3 cellular contexts compared by ENCODE assay signal in the genomic region with DNA sequence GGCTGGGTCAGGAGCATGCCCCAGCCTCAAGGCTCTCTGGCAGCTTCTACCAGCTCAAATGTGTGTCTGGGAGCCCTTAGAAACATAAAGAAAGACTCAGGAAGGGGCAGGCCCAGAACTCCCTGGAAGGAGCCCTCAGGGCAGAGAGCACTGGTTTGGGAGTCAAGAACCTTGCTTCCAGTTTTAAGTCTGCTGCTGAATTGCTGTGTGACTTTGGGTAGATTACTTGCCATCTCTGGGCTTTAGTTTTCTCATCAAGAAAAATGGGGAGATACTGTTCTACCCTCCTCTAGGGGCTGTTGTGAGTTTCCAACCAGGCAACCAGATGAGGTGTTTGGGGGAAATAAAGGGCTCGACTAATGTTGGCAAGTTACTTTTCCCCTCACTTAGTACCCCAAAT.
TF ChIP-seq lines count a peak whose summit lies in the region.

No MANE protein-coding gene starts in this region.

TF ChIP-seq in HepG2, 621 proteins besides CTCF, POLR2A, EP300 and RAD21:
- TF ChIP-seq ZNF768 (CRISPR knock-in tag; IDR thresholded peaks at IDR 0.05) (peak; percentile 85), NR2F6 (IDR thresholded peaks at IDR 0.05) (no peak), NR2F6 (CRISPR knock-in tag; IDR thresholded peaks at IDR 0.05) (no peak), TBL1XR1 (IDR thresholded peaks at IDR 0.05; ENCODE audit: borderline replicate concordance, low read length, partially characterized antibody) (no peak), ZNF737 (CRISPR knock-in tag; IDR thresholded peaks at IDR 0.05; ENCODE audit: borderline replicate concordance) (no peak), CENPX (CRISPR knock-in tag; IDR thresholded peaks at IDR 0.05) (no peak), TSC22D2 (CRISPR knock-in tag; IDR thresholded peaks at IDR 0.05; ENCODE audit: borderline replicate concordance) (no peak), ZNF619 (CRISPR knock-in tag; IDR thresholded peaks at IDR 0.05) (no peak), EZH2 (conservative IDR thresholded peaks at IDR 0.05; ENCODE audit: low read depth, low read length) (no peak), ZMYM3 (CRISPR knock-in tag; IDR thresholded peaks at IDR 0.05) (peak; percentile 50; the same call in 1 of the 2 replicates), PCBP1 (IDR thresholded peaks at IDR 0.05; ENCODE audit: borderline replicate concordance, low read depth, low read length) (no peak), ZNF772 (CRISPR knock-in tag; IDR thresholded peaks at IDR 0.05) (no peak), ZNF841 (CRISPR knock-in tag; IDR thresholded peaks at IDR 0.05; ENCODE audit: borderline replicate concordance) (no peak), ZNF101 (CRISPR knock-in tag; IDR thresholded peaks at IDR 0.05; ENCODE audit: borderline replicate concordance, low read depth) (no peak), KAT2B (IDR thresholded peaks at IDR 0.05; ENCODE audit: borderline replicate concordance, low read depth, low read length) (no peak)

TF ChIP-seq in WTC11, 78 proteins besides CTCF, POLR2A, EP300 and RAD21:
- no peak for TF ChIP-seq ZNF232 (CRISPR knock-in tag; IDR thresholded peaks at IDR 0.05)
- 0 out of 2 replicates have a peak, but pooled peaks have one; percentile 29 for TF ChIP-seq GTF2I (CRISPR knock-in tag; conservative IDR thresholded peaks at IDR 0.05)
TF ChIP-seq in WTC11: peak in this region for 1.

TF ChIP-seq in H1, 55 proteins besides CTCF, POLR2A, EP300 and RAD21:
- TF ChIP-seq, protein P1, sequence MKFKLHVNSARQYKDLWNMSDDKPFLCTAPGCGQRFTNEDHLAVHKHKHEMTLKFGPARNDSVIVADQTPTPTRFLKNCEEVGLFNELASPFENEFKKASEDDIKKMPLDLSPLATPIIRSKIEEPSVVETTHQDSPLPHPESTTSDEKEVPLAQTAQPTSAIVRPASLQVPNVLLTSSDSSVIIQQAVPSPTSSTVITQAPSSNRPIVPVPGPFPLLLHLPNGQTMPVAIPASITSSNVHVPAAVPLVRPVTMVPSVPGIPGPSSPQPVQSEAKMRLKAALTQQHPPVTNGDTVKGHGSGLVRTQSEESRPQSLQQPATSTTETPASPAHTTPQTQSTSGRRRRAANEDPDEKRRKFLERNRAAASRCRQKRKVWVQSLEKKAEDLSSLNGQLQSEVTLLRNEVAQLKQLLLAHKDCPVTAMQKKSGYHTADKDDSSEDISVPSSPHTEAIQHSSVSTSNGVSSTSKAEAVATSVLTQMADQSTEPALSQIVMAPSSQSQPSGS (IDR thresholded peaks at IDR 0.05; ENCODE audit: low read length) = no peak
- no peak for TF ChIP-seq JUN (IDR thresholded peaks at IDR 0.05; ENCODE audit: low read depth, low read length)
- TF ChIP-seq CHD1 (IDR thresholded peaks at IDR 0.05; ENCODE audit: low read depth, low read length) = no peak
- TF ChIP-seq KDM5A (IDR thresholded peaks at IDR 0.05; ENCODE audit: low read length) = no peak
- no peak for TF ChIP-seq RXRA (IDR thresholded peaks at IDR 0.05; ENCODE audit: insufficient read depth, low read depth, low read length)
- peak in 1 of 2 experiments; percentile 54; a peak in 1 of 4 replicates for TF ChIP-seq HDAC2 (IDR thresholded peaks at IDR 0.05; ENCODE audit: borderline replicate concordance in 1 of 2, low read depth in 2 of 2, low read length in 2 of 2)
- peak; percentile 74; the same call in 1 of the 2 replicates for TF ChIP-seq KDM1A (IDR thresholded peaks at IDR 0.05; ENCODE audit: borderline replicate concordance, low read length)
- TF ChIP-seq, protein P2, sequence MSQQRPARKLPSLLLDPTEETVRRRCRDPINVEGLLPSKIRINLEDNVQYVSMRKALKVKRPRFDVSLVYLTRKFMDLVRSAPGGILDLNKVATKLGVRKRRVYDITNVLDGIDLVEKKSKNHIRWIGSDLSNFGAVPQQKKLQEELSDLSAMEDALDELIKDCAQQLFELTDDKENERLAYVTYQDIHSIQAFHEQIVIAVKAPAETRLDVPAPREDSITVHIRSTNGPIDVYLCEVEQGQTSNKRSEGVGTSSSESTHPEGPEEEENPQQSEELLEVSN (IDR thresholded peaks at IDR 0.05) = no peak
- TF ChIP-seq, protein P3, sequence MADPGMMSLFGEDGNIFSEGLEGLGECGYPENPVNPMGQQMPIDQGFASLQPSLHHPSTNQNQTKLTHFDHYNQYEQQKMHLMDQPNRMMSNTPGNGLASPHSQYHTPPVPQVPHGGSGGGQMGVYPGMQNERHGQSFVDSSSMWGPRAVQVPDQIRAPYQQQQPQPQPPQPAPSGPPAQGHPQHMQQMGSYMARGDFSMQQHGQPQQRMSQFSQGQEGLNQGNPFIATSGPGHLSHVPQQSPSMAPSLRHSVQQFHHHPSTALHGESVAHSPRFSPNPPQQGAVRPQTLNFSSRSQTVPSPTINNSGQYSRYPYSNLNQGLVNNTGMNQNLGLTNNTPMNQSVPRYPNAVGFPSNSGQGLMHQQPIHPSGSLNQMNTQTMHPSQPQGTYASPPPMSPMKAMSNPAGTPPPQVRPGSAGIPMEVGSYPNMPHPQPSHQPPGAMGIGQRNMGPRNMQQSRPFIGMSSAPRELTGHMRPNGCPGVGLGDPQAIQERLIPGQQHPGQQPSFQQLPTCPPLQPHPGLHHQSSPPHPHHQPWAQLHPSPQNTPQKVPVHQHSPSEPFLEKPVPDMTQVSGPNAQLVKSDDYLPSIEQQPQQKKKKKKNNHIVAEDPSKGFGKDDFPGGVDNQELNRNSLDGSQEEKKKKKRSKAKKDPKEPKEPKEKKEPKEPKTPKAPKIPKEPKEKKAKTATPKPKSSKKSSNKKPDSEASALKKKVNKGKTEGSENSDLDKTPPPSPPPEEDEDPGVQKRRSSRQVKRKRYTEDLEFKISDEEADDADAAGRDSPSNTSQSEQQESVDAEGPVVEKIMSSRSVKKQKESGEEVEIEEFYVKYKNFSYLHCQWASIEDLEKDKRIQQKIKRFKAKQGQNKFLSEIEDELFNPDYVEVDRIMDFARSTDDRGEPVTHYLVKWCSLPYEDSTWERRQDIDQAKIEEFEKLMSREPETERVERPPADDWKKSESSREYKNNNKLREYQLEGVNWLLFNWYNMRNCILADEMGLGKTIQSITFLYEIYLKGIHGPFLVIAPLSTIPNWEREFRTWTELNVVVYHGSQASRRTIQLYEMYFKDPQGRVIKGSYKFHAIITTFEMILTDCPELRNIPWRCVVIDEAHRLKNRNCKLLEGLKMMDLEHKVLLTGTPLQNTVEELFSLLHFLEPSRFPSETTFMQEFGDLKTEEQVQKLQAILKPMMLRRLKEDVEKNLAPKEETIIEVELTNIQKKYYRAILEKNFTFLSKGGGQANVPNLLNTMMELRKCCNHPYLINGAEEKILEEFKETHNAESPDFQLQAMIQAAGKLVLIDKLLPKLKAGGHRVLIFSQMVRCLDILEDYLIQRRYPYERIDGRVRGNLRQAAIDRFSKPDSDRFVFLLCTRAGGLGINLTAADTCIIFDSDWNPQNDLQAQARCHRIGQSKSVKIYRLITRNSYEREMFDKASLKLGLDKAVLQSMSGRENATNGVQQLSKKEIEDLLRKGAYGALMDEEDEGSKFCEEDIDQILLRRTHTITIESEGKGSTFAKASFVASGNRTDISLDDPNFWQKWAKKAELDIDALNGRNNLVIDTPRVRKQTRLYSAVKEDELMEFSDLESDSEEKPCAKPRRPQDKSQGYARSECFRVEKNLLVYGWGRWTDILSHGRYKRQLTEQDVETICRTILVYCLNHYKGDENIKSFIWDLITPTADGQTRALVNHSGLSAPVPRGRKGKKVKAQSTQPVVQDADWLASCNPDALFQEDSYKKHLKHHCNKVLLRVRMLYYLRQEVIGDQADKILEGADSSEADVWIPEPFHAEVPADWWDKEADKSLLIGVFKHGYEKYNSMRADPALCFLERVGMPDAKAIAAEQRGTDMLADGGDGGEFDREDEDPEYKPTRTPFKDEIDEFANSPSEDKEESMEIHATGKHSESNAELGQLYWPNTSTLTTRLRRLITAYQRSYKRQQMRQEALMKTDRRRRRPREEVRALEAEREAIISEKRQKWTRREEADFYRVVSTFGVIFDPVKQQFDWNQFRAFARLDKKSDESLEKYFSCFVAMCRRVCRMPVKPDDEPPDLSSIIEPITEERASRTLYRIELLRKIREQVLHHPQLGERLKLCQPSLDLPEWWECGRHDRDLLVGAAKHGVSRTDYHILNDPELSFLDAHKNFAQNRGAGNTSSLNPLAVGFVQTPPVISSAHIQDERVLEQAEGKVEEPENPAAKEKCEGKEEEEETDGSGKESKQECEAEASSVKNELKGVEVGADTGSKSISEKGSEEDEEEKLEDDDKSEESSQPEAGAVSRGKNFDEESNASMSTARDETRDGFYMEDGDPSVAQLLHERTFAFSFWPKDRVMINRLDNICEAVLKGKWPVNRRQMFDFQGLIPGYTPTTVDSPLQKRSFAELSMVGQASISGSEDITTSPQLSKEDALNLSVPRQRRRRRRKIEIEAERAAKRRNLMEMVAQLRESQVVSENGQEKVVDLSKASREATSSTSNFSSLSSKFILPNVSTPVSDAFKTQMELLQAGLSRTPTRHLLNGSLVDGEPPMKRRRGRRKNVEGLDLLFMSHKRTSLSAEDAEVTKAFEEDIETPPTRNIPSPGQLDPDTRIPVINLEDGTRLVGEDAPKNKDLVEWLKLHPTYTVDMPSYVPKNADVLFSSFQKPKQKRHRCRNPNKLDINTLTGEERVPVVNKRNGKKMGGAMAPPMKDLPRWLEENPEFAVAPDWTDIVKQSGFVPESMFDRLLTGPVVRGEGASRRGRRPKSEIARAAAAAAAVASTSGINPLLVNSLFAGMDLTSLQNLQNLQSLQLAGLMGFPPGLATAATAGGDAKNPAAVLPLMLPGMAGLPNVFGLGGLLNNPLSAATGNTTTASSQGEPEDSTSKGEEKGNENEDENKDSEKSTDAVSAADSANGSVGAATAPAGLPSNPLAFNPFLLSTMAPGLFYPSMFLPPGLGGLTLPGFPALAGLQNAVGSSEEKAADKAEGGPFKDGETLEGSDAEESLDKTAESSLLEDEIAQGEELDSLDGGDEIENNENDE (IDR thresholded peaks at IDR 0.05; ENCODE audit: insufficient replicate concordance, low read length) = no peak
- TF ChIP-seq SP1 (IDR thresholded peaks at IDR 0.05; ENCODE audit: low read depth, low read length) = no peak
